14 cellular contexts compared by ENCODE assay signal in genomic region chr2:8627019-8627691, GRCh38. TPM values are rescaled to one million over a fixed set of nuclear protein-coding genes. Genes with fewer than 3 reads are reported as not detected.
DNase-seq lines count a peak whose midpoint lies in the region; ATAC-seq, FAIRE-seq and TF ChIP-seq lines count a peak whose summit lies in the region.
"Had no signal": no experiment of that assay in that cellular context is flagged by ENCODE, and none has a peak within 500 bp of the region (broad histone marks: within the 10 kb centered on the region; RNA-seq: fewer than 3 reads in every experiment).

No MANE protein-coding gene starts in this region.

- H3K36me3 ChIP-seq in kidney (ENCODE audit: control insufficient read depth in 1 of 2, insufficient read depth in 2 of 2, low read length in 2 of 2) = no peaks in the 10 kb centered on the region
- H3K36me3 ChIP-seq: heart right ventricle had no signal

- intact Hi-C loops in cardiac septum (cut with DNase I) (no loop called here), left cardiac atrium (cut with DNase I) (no loop called here), kidney (cut with DNase I) (no loop called here)

- H3K4me3 Mint-ChIP-seq in type B pancreatic cell = no peak overlapping the region
- H3K4me3 Mint-ChIP-seq in stimulated activated naive B cell treated with anti-CD40 and anti-IgM and Interleukin-4, amounts not matched to agents 10 μg/mL and 1 μg/mL and 100 μg/mL, for 72 hours = no peak overlapping the region
- H3K4me3 Mint-ChIP-seq: activated CD4-positive, alpha-beta T cell treated with anti-CD3 and anti-CD28 coated beads, Interleukin-2, amount 10 ng/mL, durations not matched to agents 7 days and 5 days had no signal

- H3K27ac ChIP-seq in kidney (ENCODE audit: low read depth in 2 of 2, low read length in 2 of 2) = no peak overlapping the region
- H3K27ac ChIP-seq: heart right ventricle had no signal

- no peaks in the 10 kb centered on the region for H3K27me3 Mint-ChIP-seq in type B pancreatic cell
- peaks cover 20 to 30% of the 10 kb centered on the region in 2 donors for H3K27me3 Mint-ChIP-seq in stimulated activated naive B cell treated with anti-CD40 and anti-IgM and Interleukin-4, amounts not matched to agents 10 μg/mL and 1 μg/mL and 100 μg/mL, for 72 hours

- H3K4me3 ChIP-seq in kidney (ENCODE audit: low read length in 2 of 2) = no peak overlapping the region
- H3K4me3 ChIP-seq: heart right ventricle had no signal

- ATAC-seq in left cardiac atrium = no peak
- ATAC-seq in stimulated activated naive B cell treated with anti-CD40 and anti-IgM and Interleukin-4, amounts not matched to agents 10 μg/mL and 1 μg/mL and 100 μg/mL, for 72 hours (replicated peaks) = no peak
- ATAC-seq: heart right ventricle, left ventricle myocardium superior had no signal

- TF ChIP-seq CTCF in kidney (IDR thresholded peaks at IDR 0.05; ENCODE audit: borderline replicate concordance, extremely low read depth, insufficient read depth) (no peak), type B pancreatic cell (conservative IDR thresholded peaks at IDR 0.05) (no peak)

- FAIRE-seq in kidney (lab: Jason Lieb, UNC) = no peak
- FAIRE-seq: endothelial cell of umbilical vein had no signal

- no peak overlapping the region for H3K9ac ChIP-seq in kidney (ENCODE audit: low read length in 2 of 2)

- H3K27ac Mint-ChIP-seq in type B pancreatic cell = peak overlapping the region; percentile 66
- H3K27ac Mint-ChIP-seq in stimulated activated naive B cell treated with anti-CD40 and anti-IgM and Interleukin-4, amounts not matched to agents 10 μg/mL and 1 μg/mL and 100 μg/mL, for 72 hours = no peak overlapping the region
- H3K27ac Mint-ChIP-seq: activated CD4-positive, alpha-beta T cell treated with anti-CD3 and anti-CD28 coated beads, Interleukin-2, amount 10 ng/mL, durations not matched to agents 7 days and 5 days had no signal

- H3K9me3 Mint-ChIP-seq in type B pancreatic cell = no peaks in the 10 kb centered on the region
- no peaks in the 10 kb centered on the region for H3K9me3 Mint-ChIP-seq in stimulated activated naive B cell treated with anti-CD40 and anti-IgM and Interleukin-4, amounts not matched to agents 10 μg/mL and 1 μg/mL and 100 μg/mL, for 72 hours
- H3K9me3 Mint-ChIP-seq: activated CD4-positive, alpha-beta T cell treated with anti-CD3 and anti-CD28 coated beads, Interleukin-2, amount 10 ng/mL, durations not matched to agents 7 days and 5 days had no signal

- no peaks in the 10 kb centered on the region for H3K9me3 ChIP-seq in kidney (ENCODE audit: control insufficient read depth in 1 of 2, low read length in 2 of 2)
- H3K9me3 ChIP-seq: heart right ventricle had no signal

- peaks cover 38% of the 10 kb centered on the region for H3K4me1 Mint-ChIP-seq in type B pancreatic cell (ENCODE audit: unreplicated experiment)
- peaks cover 22 to 41% of the 10 kb centered on the region in 2 donors for H3K4me1 Mint-ChIP-seq in stimulated activated naive B cell treated with anti-CD40 and anti-IgM and Interleukin-4, amounts not matched to agents 10 μg/mL and 1 μg/mL and 100 μg/mL, for 72 hours

- peak; percentile 59 for DNase-seq in cardiac septum (ENCODE audit: low spot score)
- DNase-seq in left cardiac atrium = no peak
- DNase-seq in NCI-H774 (lab: John Stamatoyannopoulos, UW) = peak; percentile 45
- peak; percentile 70 for DNase-seq in kidney
- DNase-seq in type B pancreatic cell (ENCODE audit: extremely low spot score, unreplicated experiment) = no peak
- DNase-seq in HPDE6-E6E7 (ENCODE audit: extremely low spot score) = no peak
- no peak for DNase-seq in stimulated activated naive B cell treated with anti-CD40 and anti-IgM and Interleukin-4, amounts not matched to agents 10 μg/mL and 1 μg/mL and 100 μg/mL, for 72 hours
- DNase-seq in epidermal melanocyte (ENCODE audit: insufficient read length, low spot score) = no peak
- DNase-seq: activated CD4-positive, alpha-beta T cell treated with anti-CD3 and anti-CD28 coated beads, Interleukin-2, amount 10 ng/mL, durations not matched to agents 7 days and 5 days; activated gamma-delta T cell treated with Interleukin-2 at 50 U/mL for 16 hours; heart right ventricle; left ventricle myocardium superior; SW 1271 had no signal

- peaks cover 0 to 15% of the 10 kb centered on the region in 2 donors for H3K4me1 ChIP-seq in kidney (ENCODE audit: control insufficient read depth in 1 of 2, insufficient read depth in 1 of 2, low read depth in 1 of 2, low read length in 2 of 2)

- H3K36me3 Mint-ChIP-seq in type B pancreatic cell = no peaks in the 10 kb centered on the region
- H3K36me3 Mint-ChIP-seq in stimulated activated naive B cell treated with anti-CD40 and anti-IgM and Interleukin-4, amounts not matched to agents 10 μg/mL and 1 μg/mL and 100 μg/mL, for 72 hours = peaks cover 0 to 2% of the 10 kb centered on the region in 2 donors

RNA-seq across cellular contexts. Expression of gene ID2, which starts 54.7 kb away (rescaled TPM):
- total RNA-seq in cardiac septum (35.1 TPM), left cardiac atrium (10 to 100 TPM; 47.5 to 68.2 TPM), kidney (74.6 TPM), type B pancreatic cell (ENCODE audit: low replicate concordance) (194 and 310 TPM in 2 replicates)
- 113 TPM for polyA plus RNA-seq in kidney (ENCODE audit: insufficient read depth, low read depth, low replicate concordance)

Comparison
In these comparisons a context has a peak if more than half of its experiments do, and no peak if none do; other contexts are left out.
1. DNase-seq: peak in cardiac septum (single experiment), NCI-H774 (single experiment) and kidney (single experiment); none in left cardiac atrium (single experiment), type B pancreatic cell (single experiment), HPDE6-E6E7 (single experiment), stimulated activated naive B cell treated with anti-CD40 and anti-IgM and Interleukin-4, amounts not matched to agents 10 μg/mL and 1 μg/mL and 100 μg/mL, for 72 hours (single experiment) and epidermal melanocyte (single experiment).